9 cellular contexts compared by ENCODE assay signal in the genomic region with DNA sequence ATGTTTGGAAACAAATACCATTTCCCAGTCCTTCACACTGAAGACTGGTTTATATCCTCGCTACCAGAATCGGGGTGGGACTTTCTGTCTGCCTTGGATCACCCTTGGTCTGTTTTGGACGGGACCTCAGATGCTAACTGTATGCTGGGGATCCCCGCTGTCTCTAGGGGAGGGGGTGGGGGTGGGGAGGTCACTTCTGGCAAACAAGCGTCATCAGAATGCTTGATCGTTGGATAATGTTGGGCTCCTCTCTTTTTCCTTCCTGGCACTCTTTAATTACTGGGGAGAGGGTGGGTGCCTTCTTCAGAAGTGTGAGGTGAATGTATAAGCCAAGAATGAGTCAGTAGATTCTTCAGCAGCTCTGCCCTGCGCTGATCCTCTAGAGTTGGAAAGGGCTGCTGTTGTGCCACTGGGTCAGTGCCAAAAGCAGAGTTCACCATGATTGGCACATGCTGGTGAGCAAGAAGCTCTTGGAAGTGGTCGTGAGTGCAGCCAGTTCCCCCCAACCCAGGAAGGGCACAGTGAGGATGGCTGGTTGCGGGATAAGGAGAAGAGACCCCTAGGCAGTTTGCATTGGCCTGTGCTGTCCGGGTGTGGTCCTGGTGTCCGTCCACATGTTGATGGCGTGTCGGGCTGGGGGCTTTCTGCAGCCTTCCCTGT. TPM values are rescaled to one million over a fixed set of nuclear protein-coding genes. Genes with fewer than 3 reads are reported as not detected.
DNase-seq lines count a peak whose midpoint lies in the region; ATAC-seq, FAIRE-seq and TF ChIP-seq lines count a peak whose summit lies in the region.
"Had no signal": no experiment of that assay in that cellular context is flagged by ENCODE, and none has a peak within 500 bp of the region (broad histone marks: within the 10 kb centered on the region; RNA-seq: fewer than 3 reads in every experiment).

No MANE protein-coding gene starts in this region.

- no peaks in the 10 kb centered on the region for H3K9me3 ChIP-seq in heart left ventricle
- no peaks in the 10 kb centered on the region for H3K9me3 ChIP-seq in spleen
- H3K9me3 ChIP-seq in Karpas-422 (ENCODE audit: low read length): no peaks in the 10 kb centered on the region

- peak; percentile 53 for FAIRE-seq in GM12892 (lab: Jason Lieb, UNC)

- TF ChIP-seq CTCF in heart left ventricle (IDR thresholded peaks at IDR 0.05) (no peak), spleen (IDR thresholded peaks at IDR 0.05 in 8 of 11, conservative IDR thresholded peaks at IDR 0.05 in 3 of 11) (no peak)

- no peaks in the 10 kb centered on the region for H3K79me2 ChIP-seq in Karpas-422 (ENCODE audit: low read length)

- H3K4me3 ChIP-seq in heart left ventricle (no peak overlapping the region), spleen (peak overlapping the region in 1 of 8 donors; percentile 5), Karpas-422 (ENCODE audit: low read length) (no peak overlapping the region)

- ATAC-seq in heart left ventricle: peak; percentile 0 to 31 (median 16)
- ATAC-seq in GM19467 (IDR thresholded peaks at IDR 0.05; ENCODE audit: unreplicated experiment): no peak
- ATAC-seq in left colon: no peak
- ATAC-seq in HG03432 (IDR thresholded peaks at IDR 0.05; ENCODE audit: unreplicated experiment): no peak

- H3K27me3 ChIP-seq in heart left ventricle (no peaks in the 10 kb centered on the region), spleen (replicated peaks in 1 of 7) (no peaks in the 10 kb centered on the region), Karpas-422 (ENCODE audit: low read length) (no peaks in the 10 kb centered on the region)

- WGBS in heart left ventricle, 4 donors: 57 to 62% (median 60%) methylated on average over 13 of the region's 13 CpGs
- 68 to 72% (median 71%) methylated on average over 12 to 13 of the region's 13 CpGs for WGBS in spleen, 5 donors

- H3K4me2 ChIP-seq in Karpas-422 (ENCODE audit: low read depth, low read length, poor library complexity, severe bottlenecking): no peak overlapping the region

- DNase-seq in GM12892 (ENCODE audit: insufficient read length) (no peak), heart left ventricle (peak in 1 of 5 donors; percentile 56), spleen (no peak), left colon (no peak), Karpas-422 (no peak)
- peak; percentile 68 for DNase-seq in activated CD8-positive, alpha-beta memory T cell treated with anti-CD3 and anti-CD28 coated beads, Interleukin-2, amount 50 U/mL, for 48 hours
- DNase-seq: foreskin melanocyte had no signal

- H2AFZ ChIP-seq in Karpas-422 (ENCODE audit: low read length): no peak overlapping the region

- peaks cover 0 to 14% (median 5%) of the 10 kb centered on the region in 9 donors for H3K36me3 ChIP-seq in heart left ventricle
- peaks cover 0 to 46% (median 14%) of the 10 kb centered on the region in 6 donors for H3K36me3 ChIP-seq in spleen
- no peaks in the 10 kb centered on the region for H3K36me3 ChIP-seq in Karpas-422 (ENCODE audit: insufficient read depth, low read length)

- no peak overlapping the region for H3K9ac ChIP-seq in Karpas-422 (ENCODE audit: low read length)

- TF ChIP-seq POLR2A in GM12892 (IDR thresholded peaks at IDR 0.05; ENCODE audit: low read depth, low read length) (no peak), heart left ventricle (IDR thresholded peaks at IDR 0.05) (no peak), spleen (IDR thresholded peaks at IDR 0.05) (no peak)

- peak overlapping the region; percentile 27 to 93 (median 89) for H3K27ac ChIP-seq in heart left ventricle
- H3K27ac ChIP-seq in spleen: peak overlapping the region in 6 of 8 donors; percentile 52 to 81 (median 72)
- H3K27ac ChIP-seq in Karpas-422 (ENCODE audit: low read length): no peak overlapping the region

- peaks cover 13% of the 10 kb centered on the region; the same call in 1 of the 2 replicates for H4K20me1 ChIP-seq in Karpas-422 (ENCODE audit: insufficient read depth, low read depth, low read length)

- intact Hi-C loops in heart left ventricle (cut with DNase I): loop anchor here in 1 of 10 donors (1.0 to 2.0 kb wide), 2 partner anchors 11 to 32 kb away; a partner anchor contains a TSS
- intact Hi-C loops in spleen (cut with DNase I; ENCODE audit: low total_unique reads): no loop called here
- intact Hi-C loops in left colon (cut with DNase I, micrococcal nuclease): no loop called here

- H3K9me2 ChIP-seq in Karpas-422 (replicated peaks; ENCODE audit: insufficient read depth, low read length): no peaks in the 10 kb centered on the region

- H3K4me1 ChIP-seq in heart left ventricle (peaks cover 11 to 52% (median 38%) of the 10 kb centered on the region in 12 donors), spleen (peaks cover 17 to 89% (median 62%) of the 10 kb centered on the region in 6 donors), Karpas-422 (ENCODE audit: low read length) (peaks cover 9% of the 10 kb centered on the region)

RNA-seq across cellular contexts. Expression of a gene that starts 32.2 kb away (rescaled TPM):
- 63.1 TPM for polyA plus RNA-seq in GM12892 (2012; ENCODE audit: missing spikeins)
- total RNA-seq in heart left ventricle (10 to 100 TPM; 15.5 to 67.3 (median 42.8) TPM), spleen (100 to 1,000 TPM in 4 of 7 donors, 10 to 100 TPM in 3; 45.2 to 120 (median 102) TPM), left colon (10 to 100 TPM; 91.3 to 93.2 TPM)
- polyA plus RNA-seq in heart left ventricle (10 to 100 TPM; 51.2 to 88.6 TPM), spleen (10 to 100 TPM; 21.9 to 35.6 (median 32.1) TPM)
- 10.2 and 11.5 TPM in 2 replicates for total RNA-seq in Karpas-422 (2014; rRNA removed; shearing (Covaris generic); ENCODE audit: low replicate concordance)

Comparison
In these comparisons a context has a peak if more than half of its experiments do, and no peak if none do; other contexts are left out.
1. ATAC-seq: peak in heart left ventricle (4 of 4); none in GM19467 (single experiment), left colon (single experiment) and HG03432 (single experiment).